In the genomic region with DNA sequence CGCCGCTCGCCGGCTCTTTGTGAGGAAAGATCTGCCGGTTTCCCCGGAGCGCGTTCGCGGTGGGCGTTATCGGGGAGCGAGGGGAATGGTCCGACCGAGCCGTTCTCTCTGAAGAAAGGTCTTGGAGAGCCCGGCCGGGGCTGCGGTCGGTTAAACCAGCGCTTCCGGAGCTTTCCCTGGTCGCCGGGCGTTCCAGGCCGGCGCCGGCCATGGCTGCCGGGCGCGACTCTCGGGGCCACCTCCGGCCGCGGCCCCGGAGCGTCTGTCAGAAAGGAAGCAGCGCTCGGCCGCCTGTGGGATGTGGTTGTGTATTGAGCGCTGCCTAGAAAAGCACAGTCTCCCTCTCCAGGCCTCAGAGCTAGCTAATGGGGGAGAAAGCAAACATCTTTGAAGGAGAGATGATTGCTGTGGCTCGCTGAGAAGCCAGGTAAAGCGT, we compare ENCODE assay signal across 8 cellular contexts. TPM values are rescaled to one million over a fixed set of nuclear protein-coding genes. Genes with fewer than 3 reads are reported as not detected.
A peak's percentile ranks its signal among the peaks of the same experiment; 100 is the strongest.
DNase-seq lines count a peak whose midpoint lies in the region; ATAC-seq and TF ChIP-seq lines count a peak whose summit lies in the region.

No MANE protein-coding gene starts in this region.

- POLR2A ChIA-PET in A673 (lab: Charles Lee; ENCODE audit: low non-redundant PET) = no interaction called here

- peak; percentile 40 for ATAC-seq in HG03097 (IDR thresholded peaks at IDR 0.05; ENCODE audit: low FRiP score, unreplicated experiment)

- no peaks in the 10 kb centered on the region for H3K36me3 ChIP-seq in A673 (ENCODE audit: insufficient read depth, low read length, poor library complexity, severe bottlenecking)

- H3K27me3 ChIP-seq in A673 (replicated peaks; ENCODE audit: insufficient read depth, low read depth, low read length, poor library complexity) = no peaks in the 10 kb centered on the region
- H3K27me3 ChIP-seq in mononuclear cell (ENCODE audit: insufficient read depth, low read length) = no peaks in the 10 kb centered on the region

- intact Hi-C loops in A673 (cut with micrococcal nuclease; ENCODE audit: unreplicated experiment) = no loop called here

- H3K4me3 ChIP-seq in A673 (ENCODE audit: low read depth, low read length, poor library complexity, severe bottlenecking) (peak overlapping the region; percentile 86), epithelial cell of proximal tubule (ENCODE audit: low read depth, low read length) (peak overlapping the region; percentile 62), mononuclear cell (ENCODE audit: low read length) (peak overlapping the region; percentile 70)

- BruUV-seq in A673 (replicated peaks; lab: Mats Ljungman, UMichigan) = TSS peak; percentile 26

- peak; percentile 11 for TF ChIP-seq POLR2A in GM18526 (IDR thresholded peaks at IDR 0.05; ENCODE audit: extremely low read depth, insufficient read length)

- CTCF ChIA-PET in A673 (lab: Charles Lee) = no interaction called here

- peak; percentile 70 for DNase-seq in A673 (ENCODE audit: low spot score)
- DNase-seq in NOMO-1 treated with DMSO at 0.1 percent for 48 hours (lab: John Stamatoyannopoulos, UW; ENCODE audit: unreplicated experiment) = peak; percentile 85
- peak; percentile 48 for DNase-seq in activated T-cell treated with anti-CD3 and anti-CD28 coated beads for 48 hours (ENCODE audit: low read depth)
- DNase-seq in epithelial cell of proximal tubule (ENCODE audit: low read depth) = no peak
- peak; percentile 13 for DNase-seq in stimulated activated CD8-positive, alpha-beta memory T cell treated with anti-CD3 and anti-CD28 coated beads, Interleukin-7, amount 100 ng/mL, for 24 hours (ENCODE audit: low read depth)

- TF ChIP-seq CTCF in A673 (conservative IDR thresholded peaks at IDR 0.05; ENCODE audit: low read depth, low read length) = no peak
- no peak for TF ChIP-seq CTCF in epithelial cell of proximal tubule (conservative IDR thresholded peaks at IDR 0.05; ENCODE audit: low read depth, low read length)

- H3K9me3 ChIP-seq in A673 (ENCODE audit: low read depth, low read length, poor library complexity, severe bottlenecking) (no peaks in the 10 kb centered on the region), mononuclear cell (ENCODE audit: low read depth, low read length) (no peaks in the 10 kb centered on the region)

- no peaks in the 10 kb centered on the region for H3K4me1 ChIP-seq in A673 (ENCODE audit: insufficient read depth, low read length, poor library complexity, severe bottlenecking)
- H3K4me1 ChIP-seq in mononuclear cell (ENCODE audit: insufficient read depth, low read length) = peaks cover 43% of the 10 kb centered on the region

- H3K27ac ChIP-seq in A673 (ENCODE audit: low read depth, low read length, poor library complexity, severe bottlenecking) = peak overlapping the region; percentile 87

RNA-seq across cellular contexts. Expression of gene FYTTD1, which starts 0.7 kb away (rescaled TPM):
- total RNA-seq in A673 (2021) (89.7 and 93.8 TPM in 2 replicates), epithelial cell of proximal tubule (21.0 and 26.0 TPM in 2 replicates), mononuclear cell (60.2 TPM)

RNA-seq across cellular contexts. Expression of gene RUBCN, which starts 13.7 kb away (rescaled TPM):
- total RNA-seq in A673 (2021) (24.9 and 25.6 TPM in 2 replicates), epithelial cell of proximal tubule (24.6 and 42.0 TPM in 2 replicates), mononuclear cell (36.7 TPM)

RNA-seq across cellular contexts. Expression of gene LRCH3, which starts 40.6 kb away (rescaled TPM):
- total RNA-seq in A673 (2021) (67.8 and 71.8 TPM in 2 replicates), epithelial cell of proximal tubule (15.4 and 19.5 TPM in 2 replicates), mononuclear cell (51.3 TPM)
